Comparison of ENCODE assay signal across 14 cellular contexts in the genomic region with DNA sequence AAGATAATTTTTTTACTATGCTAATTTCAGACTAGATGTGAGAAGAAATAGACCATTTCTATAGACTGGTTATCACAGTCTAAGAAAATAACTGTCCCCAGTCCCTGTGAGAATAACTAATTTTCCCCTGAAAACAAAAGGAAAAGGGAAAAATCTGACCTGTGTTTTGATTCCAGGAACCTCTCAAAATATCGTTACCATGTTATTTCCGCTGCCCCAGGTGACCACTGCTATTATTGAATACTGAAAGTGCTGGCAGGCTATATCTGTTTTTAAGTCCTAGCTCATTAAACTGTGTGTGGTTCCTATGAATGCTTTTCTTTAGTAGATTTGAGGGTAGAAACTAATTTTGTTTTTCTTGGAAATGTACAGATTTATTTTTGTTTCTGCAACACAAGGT.
DNase-seq lines count a peak whose midpoint lies in the region; ATAC-seq and TF ChIP-seq lines count a peak whose summit lies in the region.
"Had no signal": no experiment of that assay in that cellular context is flagged by ENCODE, and none has a peak within 500 bp of the region (broad histone marks: within the 10 kb centered on the region; RNA-seq: fewer than 3 reads in every experiment).

No MANE protein-coding gene starts in this region.

- H3K4me2 ChIP-seq in trophoblast cell (ENCODE audit: low read length) = no peak overlapping the region

- no peak overlapping the region for H2BK12ac ChIP-seq in trophoblast cell (ENCODE audit: low read length)

- H4K8ac ChIP-seq in trophoblast cell (ENCODE audit: low read depth, low read length) = no peak overlapping the region

- H2BK5ac ChIP-seq in trophoblast cell (ENCODE audit: low read depth, low read length, poor library complexity) = no peak overlapping the region

- TF ChIP-seq CTCF in chondrocyte (IDR thresholded peaks at IDR 0.05) = no peak

- H3K36me3 Mint-ChIP-seq in naive B cell (peaks cover 0 to 9% of the 10 kb centered on the region in 2 donors), chondrocyte (ENCODE audit: low read depth) (peaks cover 19% of the 10 kb centered on the region)
- H3K36me3 Mint-ChIP-seq: activated naive CD8-positive, alpha-beta T cell treated with anti-CD3 and anti-CD28 coated beads, Interleukin-2, amount 10 ng/mL, durations not matched to agents 7 days and 5 days had no signal

- H3K4me1 ChIP-seq in trophoblast cell (ENCODE audit: control insufficient read depth in 1 of 2, insufficient read depth in 2 of 2, low read length in 2 of 2) = no peaks in the 10 kb centered on the region
- H3K4me1 ChIP-seq: colonic mucosa had no signal

- no peak overlapping the region for H2AK5ac ChIP-seq in trophoblast cell (ENCODE audit: low read length)

- no peaks in the 10 kb centered on the region for H3K79me1 ChIP-seq in trophoblast cell (ENCODE audit: low read length)

- DNase-seq in NAMALWA (ENCODE audit: low spot score) (peak; percentile 69), naive B cell (no peak), NCI-H345 treated with DMSO at 0.1 percent for 48 hours (lab: John Stamatoyannopoulos, UW; ENCODE audit: unreplicated experiment) (no peak), chondrocyte (ENCODE audit: low spot score) (no peak), trophoblast cell (no peak)
- DNase-seq in activated CD4-positive, alpha-beta T cell treated with anti-CD3 and anti-CD28 coated beads, Interleukin-2, amount 50 U/mL, for 4 hours = no peak
- DNase-seq: activated naive CD8-positive, alpha-beta T cell treated with anti-CD3 and anti-CD28 coated beads, Interleukin-2, amount 10 ng/mL, durations not matched to agents 7 days and 5 days; colonic mucosa; DMS53; midbrain; posterior cingulate gyrus had no signal

- no peak overlapping the region for H3K4me3 ChIP-seq in trophoblast cell (ENCODE audit: low read depth, low read length)
- H3K4me3 ChIP-seq: colonic mucosa had no signal

- H3K27me3 Mint-ChIP-seq in naive B cell (no peaks in the 10 kb centered on the region), chondrocyte (ENCODE audit: low read depth) (no peaks in the 10 kb centered on the region)

- peak; percentile 22 for ATAC-seq in GM18868 (IDR thresholded peaks at IDR 0.05; ENCODE audit: unreplicated experiment)
- ATAC-seq in GM21737 (IDR thresholded peaks at IDR 0.05; ENCODE audit: unreplicated experiment) = peak; percentile 30
- ATAC-seq in naive B cell (ENCODE audit: low read depth in 2 of 2) = no peak
- ATAC-seq: activated CD4-positive, CD25-positive, alpha-beta regulatory T cell treated with anti-CD3 and anti-CD28 coated beads, Interleukin-2, amount 50 U/mL, for 24 hours had no signal

- H3K23ac ChIP-seq in trophoblast cell (ENCODE audit: low read length) = no peak overlapping the region

- no peaks in the 10 kb centered on the region for H3K79me2 ChIP-seq in trophoblast cell (ENCODE audit: control insufficient read depth, insufficient read depth, low read length, poor library complexity)

- no CpG with 5 or more reads among the region's 2 CpGs for WGBS in trophoblast cell (ENCODE audit: extremely low coverage, insufficient coverage, insufficient read length)

- peaks cover 24 to 52% (median 38%) of the 10 kb centered on the region in 3 donors for H3K4me1 Mint-ChIP-seq in naive B cell
- peaks cover 13% of the 10 kb centered on the region for H3K4me1 Mint-ChIP-seq in chondrocyte (ENCODE audit: low read depth)
- H3K4me1 Mint-ChIP-seq: activated naive CD8-positive, alpha-beta T cell treated with anti-CD3 and anti-CD28 coated beads, Interleukin-2, amount 10 ng/mL, durations not matched to agents 7 days and 5 days had no signal

- H2BK120ac ChIP-seq in trophoblast cell (ENCODE audit: insufficient read depth, low read length, poor library complexity) = no peak overlapping the region

- no peak overlapping the region for H3K27ac ChIP-seq in trophoblast cell (ENCODE audit: low read depth, low read length)
- H3K27ac ChIP-seq: colonic mucosa had no signal

- no peak overlapping the region for H4K12ac ChIP-seq in trophoblast cell (ENCODE audit: low read depth, low read length)

- H3K4ac ChIP-seq in trophoblast cell (ENCODE audit: low read depth, low read length) = no peak overlapping the region

- H3K27me3 ChIP-seq in trophoblast cell (ENCODE audit: insufficient read depth, low read length) = no peaks in the 10 kb centered on the region
- H3K27me3 ChIP-seq: colonic mucosa had no signal

- H3K9me3 ChIP-seq in trophoblast cell (ENCODE audit: insufficient read depth, low read depth, low read length) = no peaks in the 10 kb centered on the region
- H3K9me3 ChIP-seq: colonic mucosa had no signal

- H3K9me3 Mint-ChIP-seq in naive B cell = peaks cover 0 to 4% (median 2%) of the 10 kb centered on the region in 7 donors
- peaks cover 4% of the 10 kb centered on the region for H3K9me3 Mint-ChIP-seq in chondrocyte (ENCODE audit: low read depth)
- H3K9me3 Mint-ChIP-seq: activated naive CD8-positive, alpha-beta T cell treated with anti-CD3 and anti-CD28 coated beads, Interleukin-2, amount 10 ng/mL, durations not matched to agents 7 days and 5 days had no signal

- H3K9ac ChIP-seq in trophoblast cell (ENCODE audit: low read length) = no peak overlapping the region

- H3K14ac ChIP-seq in trophoblast cell (ENCODE audit: low read length) = no peak overlapping the region

- no peak overlapping the region for H4K91ac ChIP-seq in trophoblast cell (ENCODE audit: low read depth, low read length)

- H3K27ac Mint-ChIP-seq in naive B cell = peak overlapping the region in 5 of 6 donors; percentile 26 to 93 (median 76)
- H3K27ac Mint-ChIP-seq in chondrocyte (ENCODE audit: unreplicated experiment) = no peak overlapping the region
- H3K27ac Mint-ChIP-seq: activated naive CD8-positive, alpha-beta T cell treated with anti-CD3 and anti-CD28 coated beads, Interleukin-2, amount 10 ng/mL, durations not matched to agents 7 days and 5 days had no signal

- no peak overlapping the region for H3K18ac ChIP-seq in trophoblast cell (ENCODE audit: low read length)

- H3K4me3 Mint-ChIP-seq in naive B cell = peak overlapping the region in 6 of 8 donors; percentile 39 to 80 (median 55)
- H3K4me3 Mint-ChIP-seq in chondrocyte (ENCODE audit: unreplicated experiment) = no peak overlapping the region
- H3K4me3 Mint-ChIP-seq: activated naive CD8-positive, alpha-beta T cell treated with anti-CD3 and anti-CD28 coated beads, Interleukin-2, amount 10 ng/mL, durations not matched to agents 7 days and 5 days had no signal

- peaks cover 2 to 8% of the 10 kb centered on the region in 2 experiments for H3K36me3 ChIP-seq in trophoblast cell (ENCODE audit: control insufficient read depth in 1 of 2, insufficient read depth in 2 of 2, low read length in 2 of 2)
- H3K36me3 ChIP-seq: colonic mucosa had no signal

- H2AFZ ChIP-seq in trophoblast cell (ENCODE audit: insufficient read depth, low read length, poor library complexity) = no peak overlapping the region

Comparison
In these comparisons a context has a peak if more than half of its experiments do, and no peak if none do; other contexts are left out.
1. ATAC-seq: peak in GM18868 (single experiment) and GM21737 (single experiment); none in naive B cell (0 of 2).